In genomic region chr5:112975721-112976431, GRCh38 we compare ENCODE assay signal across 8 cellular contexts. TPM values are rescaled to one million over a fixed set of nuclear protein-coding genes. Genes with fewer than 3 reads are reported as not detected.
DNase-seq lines count a peak whose midpoint lies in the region; ATAC-seq and TF ChIP-seq lines count a peak whose summit lies in the region.

No MANE protein-coding gene starts in this region.

- peak overlapping the region; percentile 97 for H3K27ac Mint-ChIP-seq in HFFc6

- TF ChIP-seq CTCF in HFFc6 (IDR thresholded peaks at IDR 0.05): no peak
- no peak for TF ChIP-seq CTCF in RWPE2 (IDR thresholded peaks at IDR 0.05; ENCODE audit: poor library complexity, severe bottlenecking)
- no peak for TF ChIP-seq CTCF in epithelial cell of proximal tubule (conservative IDR thresholded peaks at IDR 0.05; ENCODE audit: low read depth, low read length)
- TF ChIP-seq CTCF in psoas muscle (IDR thresholded peaks at IDR 0.05): no peak

- H3K9me3 ChIP-seq in RWPE2 (ENCODE audit: severe bottlenecking) (no peaks in the 10 kb centered on the region), psoas muscle (no peaks in the 10 kb centered on the region)

- H3K4me1 Mint-ChIP-seq in HFFc6 (ENCODE audit: low read depth): peaks cover 46% of the 10 kb centered on the region

- H3K27ac ChIP-seq in RWPE2 (ENCODE audit: poor library complexity, severe bottlenecking) (peak overlapping the region; percentile 80), psoas muscle (peak overlapping the region; percentile 90)

- H3K27me3 ChIP-seq in RWPE2 (ENCODE audit: insufficient read depth, poor library complexity, severe bottlenecking) (no peaks in the 10 kb centered on the region), psoas muscle (ENCODE audit: insufficient read depth in 3 of 3, low read length in 2 of 3) (no peaks in the 10 kb centered on the region)

- H3K4me1 ChIP-seq in RWPE2 (ENCODE audit: insufficient read depth, poor library complexity, severe bottlenecking) (peaks cover 23% of the 10 kb centered on the region), psoas muscle (peaks cover 37% of the 10 kb centered on the region)

- H3K36me3 Mint-ChIP-seq in HFFc6 (ENCODE audit: low read depth): peaks cover 4% of the 10 kb centered on the region

- H3K27me3 Mint-ChIP-seq in HFFc6 (ENCODE audit: insufficient read depth): no peaks in the 10 kb centered on the region

- H3K36me3 ChIP-seq in RWPE2 (ENCODE audit: low read depth): peaks cover 12% of the 10 kb centered on the region; the same call in 1 of the 2 replicates
- H3K36me3 ChIP-seq in psoas muscle (ENCODE audit: insufficient read depth in 1 of 2, low read depth in 1 of 2): no peaks in the 10 kb centered on the region

- 19 to 25% (median 23%) methylated on average over 11 of the region's 11 CpGs for WGBS in psoas muscle, 3 donors

- no peaks in the 10 kb centered on the region for H3K9me3 Mint-ChIP-seq in HFFc6

- H3K4me3 Mint-ChIP-seq in HFFc6: peak overlapping the region; percentile 99

- no peak for DNase-seq in HFFc6
- DNase-seq in RWPE2 (ENCODE audit: low spot score): no peak
- DNase-seq in epithelial cell of proximal tubule (ENCODE audit: low read depth): no peak
- DNase-seq in psoas muscle: no peak
- no peak for DNase-seq in HT-29 (ENCODE audit: low spot score)
- DNase-seq in epidermal melanocyte (ENCODE audit: insufficient read length, low spot score): no peak
- DNase-seq in central memory CD4-positive, alpha-beta T cell: no peak

- ATAC-seq in GM18502 (IDR thresholded peaks at IDR 0.05; ENCODE audit: poor library complexity, unreplicated experiment) (peak; percentile 30), RWPE2 (ENCODE audit: low read depth) (peak; percentile 2), psoas muscle (peak in 1 of 4 donors; percentile 28)

- H3K4me3 ChIP-seq in RWPE2 (ENCODE audit: severe bottlenecking) (peak overlapping the region; percentile 77), epithelial cell of proximal tubule (ENCODE audit: low read depth, low read length) (peak overlapping the region; percentile 91), psoas muscle (peak overlapping the region; percentile 82)

- intact Hi-C loops in psoas muscle (cut with DNase I): loop anchor here in 1 of 2 donors (5.0 kb wide), 1 partner anchor 114 kb away; the partner anchor contains the start of gene SRP19

RNA-seq across cellular contexts. Expression of gene DCP2, which starts 0.7 kb away (rescaled TPM):
- 10 to 100 TPM; 16.4 to 18.4 (median 18.0) TPM for total RNA-seq in HFFc6 (2021; fragmentation: NEBNext Ultra II Directional; extraction: Animal tissue kit (Norgen Biotek cat#: 25700))
- total RNA-seq in epithelial cell of proximal tubule: 24.5 and 28.9 TPM in 2 replicates
- 10 to 100 TPM; 20.2 to 41.7 (median 29.9) TPM for total RNA-seq in psoas muscle
- polyA plus RNA-seq in psoas muscle: 1 to 10 TPM; 4.0 to 8.7 (median 5.1) TPM
- total RNA-seq in HT-29 (2014; rRNA removed; shearing (Covaris generic)): 49.9 and 80.0 TPM in 2 replicates

RNA-seq across cellular contexts. Expression of gene REEP5, which starts 53.8 kb away (rescaled TPM):
- 100 to 1,000 TPM in 4 of 6 experiments, 10 to 100 TPM in 2; 95.9 to 143 (median 107) TPM for total RNA-seq in HFFc6 (2021; fragmentation: NEBNext Ultra II Directional; extraction: Animal tissue kit (Norgen Biotek cat#: 25700))
- total RNA-seq in epithelial cell of proximal tubule (64.0 and 65.3 TPM in 2 replicates), psoas muscle (10 to 100 TPM; 66.1 to 83.6 (median 80.2) TPM)
- 10 to 100 TPM; 35.5 to 76.7 (median 46.7) TPM for polyA plus RNA-seq in psoas muscle
- 22.4 and 35.4 TPM in 2 replicates for total RNA-seq in HT-29 (2014; rRNA removed; shearing (Covaris generic))
